Comparison of ENCODE assay signal across 8 cellular contexts in the genomic region with DNA sequence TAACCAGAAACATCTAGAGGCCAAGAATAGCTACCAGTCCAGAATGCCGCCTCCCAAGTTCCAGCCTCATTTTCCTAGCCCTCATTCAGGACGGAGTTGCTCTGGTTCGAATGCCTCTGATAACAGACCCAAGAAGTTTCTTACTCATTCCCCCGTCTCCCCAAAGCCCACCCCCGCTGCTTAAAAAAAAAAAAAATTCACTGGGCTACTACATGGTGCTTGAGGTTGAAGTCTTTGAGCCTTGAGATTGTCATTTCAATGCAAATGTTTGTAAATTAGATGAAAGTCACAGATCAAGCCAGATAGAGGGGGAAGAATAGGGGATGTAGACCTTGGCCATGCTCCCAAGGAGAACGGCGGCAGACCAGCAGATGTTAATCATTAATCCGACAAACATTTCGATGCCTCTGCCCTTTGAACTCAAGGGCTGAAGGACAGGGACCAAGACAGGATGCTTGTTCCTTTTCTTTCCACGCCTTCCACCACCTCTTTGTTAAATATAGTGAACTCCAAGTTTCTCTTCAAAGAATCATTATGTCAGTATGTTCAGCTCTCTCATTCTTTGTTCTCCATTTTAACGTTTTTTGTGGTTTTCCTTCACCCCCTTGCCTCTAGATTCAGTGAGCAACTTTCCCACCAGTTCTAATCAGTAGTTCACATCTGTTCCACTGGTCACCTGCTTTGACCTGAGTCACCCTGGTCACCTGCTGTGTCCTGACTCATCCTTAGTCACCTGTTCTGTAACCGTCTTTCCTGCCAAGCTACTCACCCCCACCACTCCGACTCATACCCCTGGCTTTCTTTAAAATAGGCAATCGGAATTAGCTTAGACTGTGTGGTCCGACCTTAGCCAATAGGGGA.
DNase-seq lines count a peak whose midpoint lies in the region; ATAC-seq and TF ChIP-seq lines count a peak whose summit lies in the region.

No MANE protein-coding gene starts in this region.

- H3K4me3 ChIP-seq in neural progenitor cell (no peak overlapping the region), dorsolateral prefrontal cortex (no peak overlapping the region)

- DNase-seq in EH (ENCODE audit: low read depth) (peak; percentile 53), neural progenitor cell (ENCODE audit: low spot score) (no peak), dorsolateral prefrontal cortex (no peak)
- no peak for DNase-seq in stimulated activated effector memory CD8-positive, alpha-beta T cell treated with anti-CD3 and anti-CD28 coated beads, Interleukin-12 subunit alpha, Interleukin-12 subunit beta, amount 100 ng/mL, for 72 hours (ENCODE audit: low spot score in 2 of 2)

- peak overlapping the region; percentile 15 for H3K27ac Mint-ChIP-seq in T-helper 1 cell treated with Interleukin-12 subunit alpha and Interleukin-12 subunit beta and Interleukin-4 antibody, amounts not matched to agents 30 μg/mL and 1 μg/mL, for 36 hours
- peak overlapping the region; percentile 67 for H3K27ac Mint-ChIP-seq in stimulated activated effector memory CD8-positive, alpha-beta T cell treated with anti-CD3 and anti-CD28 coated beads, Interleukin-12 subunit alpha, Interleukin-12 subunit beta, amount 100 ng/mL, for 72 hours
- no peak overlapping the region for H3K27ac Mint-ChIP-seq in neural progenitor cell

- no peaks in the 10 kb centered on the region for H4K20me1 ChIP-seq in neural progenitor cell (ENCODE audit: low read depth)

- H3K79me2 ChIP-seq in neural progenitor cell (ENCODE audit: low read depth): no peaks in the 10 kb centered on the region

- H3F3A ChIP-seq in neural progenitor cell (ENCODE audit: low read depth): no peaks in the 10 kb centered on the region

- H3K27me3 ChIP-seq in neural progenitor cell: no peaks in the 10 kb centered on the region
- no peaks in the 10 kb centered on the region for H3K27me3 ChIP-seq in dorsolateral prefrontal cortex

- peaks cover 5% of the 10 kb centered on the region for H3K9me3 Mint-ChIP-seq in T-helper 1 cell treated with Interleukin-12 subunit alpha and Interleukin-12 subunit beta and Interleukin-4 antibody, amounts not matched to agents 30 μg/mL and 1 μg/mL, for 36 hours
- peaks cover 3% of the 10 kb centered on the region for H3K9me3 Mint-ChIP-seq in stimulated activated effector memory CD8-positive, alpha-beta T cell treated with anti-CD3 and anti-CD28 coated beads, Interleukin-12 subunit alpha, Interleukin-12 subunit beta, amount 100 ng/mL, for 72 hours
- peaks cover 3% of the 10 kb centered on the region for H3K9me3 Mint-ChIP-seq in neural progenitor cell

- no peaks in the 10 kb centered on the region for H3K4me1 ChIP-seq in neural progenitor cell

- ATAC-seq in HG02885 (IDR thresholded peaks at IDR 0.05; ENCODE audit: poor library complexity, unreplicated experiment) (peak; percentile 62), esophagus mucosa (peak; percentile 69), GM21723 (IDR thresholded peaks at IDR 0.05; ENCODE audit: unreplicated experiment) (no peak)
- ATAC-seq in stimulated activated effector memory CD8-positive, alpha-beta T cell treated with anti-CD3 and anti-CD28 coated beads, Interleukin-12 subunit alpha, Interleukin-12 subunit beta, amount 100 ng/mL, for 72 hours: peak; percentile 86

- H3K27me3 Mint-ChIP-seq in T-helper 1 cell treated with Interleukin-12 subunit alpha and Interleukin-12 subunit beta and Interleukin-4 antibody, amounts not matched to agents 30 μg/mL and 1 μg/mL, for 36 hours (ENCODE audit: low read depth): peaks cover 10% of the 10 kb centered on the region
- H3K27me3 Mint-ChIP-seq in neural progenitor cell (ENCODE audit: insufficient read depth, low read depth): peaks cover 4% of the 10 kb centered on the region

- H3K27ac ChIP-seq in neural progenitor cell (no peak overlapping the region), dorsolateral prefrontal cortex (no peak overlapping the region)

- no peak overlapping the region for H3K9ac ChIP-seq in neural progenitor cell

- H3K9me3 ChIP-seq in neural progenitor cell (ENCODE audit: low read depth): no peaks in the 10 kb centered on the region

- peaks cover 2% of the 10 kb centered on the region for H3K36me3 Mint-ChIP-seq in T-helper 1 cell treated with Interleukin-12 subunit alpha and Interleukin-12 subunit beta and Interleukin-4 antibody, amounts not matched to agents 30 μg/mL and 1 μg/mL, for 36 hours (ENCODE audit: low read depth)
- H3K36me3 Mint-ChIP-seq in stimulated activated effector memory CD8-positive, alpha-beta T cell treated with anti-CD3 and anti-CD28 coated beads, Interleukin-12 subunit alpha, Interleukin-12 subunit beta, amount 100 ng/mL, for 72 hours: no peaks in the 10 kb centered on the region
- no peaks in the 10 kb centered on the region for H3K36me3 Mint-ChIP-seq in neural progenitor cell

- no peak for TF ChIP-seq CTCF in neural progenitor cell (IDR thresholded peaks at IDR 0.05)
- no peak for TF ChIP-seq CTCF in dorsolateral prefrontal cortex (IDR thresholded peaks at IDR 0.05 in 54 of 56, conservative IDR thresholded peaks at IDR 0.05 in 2 of 56; ENCODE audit: low read depth in 1 of 56, partially characterized antibody in 56 of 56)

- no peak overlapping the region for H2AFZ ChIP-seq in neural progenitor cell (replicated peaks)

- H3K4me3 Mint-ChIP-seq in T-helper 1 cell treated with Interleukin-12 subunit alpha and Interleukin-12 subunit beta and Interleukin-4 antibody, amounts not matched to agents 30 μg/mL and 1 μg/mL, for 36 hours: no peak overlapping the region
- peak overlapping the region; percentile 1 for H3K4me3 Mint-ChIP-seq in stimulated activated effector memory CD8-positive, alpha-beta T cell treated with anti-CD3 and anti-CD28 coated beads, Interleukin-12 subunit alpha, Interleukin-12 subunit beta, amount 100 ng/mL, for 72 hours
- no peak overlapping the region for H3K4me3 Mint-ChIP-seq in neural progenitor cell

- H3K4me1 Mint-ChIP-seq in T-helper 1 cell treated with Interleukin-12 subunit alpha and Interleukin-12 subunit beta and Interleukin-4 antibody, amounts not matched to agents 30 μg/mL and 1 μg/mL, for 36 hours (ENCODE audit: low read depth): peaks cover 7% of the 10 kb centered on the region
- H3K4me1 Mint-ChIP-seq in stimulated activated effector memory CD8-positive, alpha-beta T cell treated with anti-CD3 and anti-CD28 coated beads, Interleukin-12 subunit alpha, Interleukin-12 subunit beta, amount 100 ng/mL, for 72 hours: peaks cover 29% of the 10 kb centered on the region
- H3K4me1 Mint-ChIP-seq in neural progenitor cell: peaks cover 2% of the 10 kb centered on the region

- H3K4me2 ChIP-seq in neural progenitor cell: no peak overlapping the region

- intact Hi-C loops in dorsolateral prefrontal cortex (cut with DNase I): no loop called here

- no peaks in the 10 kb centered on the region for H3K36me3 ChIP-seq in neural progenitor cell
